1 cellular context compared by ENCODE assay signal in the genomic region with DNA sequence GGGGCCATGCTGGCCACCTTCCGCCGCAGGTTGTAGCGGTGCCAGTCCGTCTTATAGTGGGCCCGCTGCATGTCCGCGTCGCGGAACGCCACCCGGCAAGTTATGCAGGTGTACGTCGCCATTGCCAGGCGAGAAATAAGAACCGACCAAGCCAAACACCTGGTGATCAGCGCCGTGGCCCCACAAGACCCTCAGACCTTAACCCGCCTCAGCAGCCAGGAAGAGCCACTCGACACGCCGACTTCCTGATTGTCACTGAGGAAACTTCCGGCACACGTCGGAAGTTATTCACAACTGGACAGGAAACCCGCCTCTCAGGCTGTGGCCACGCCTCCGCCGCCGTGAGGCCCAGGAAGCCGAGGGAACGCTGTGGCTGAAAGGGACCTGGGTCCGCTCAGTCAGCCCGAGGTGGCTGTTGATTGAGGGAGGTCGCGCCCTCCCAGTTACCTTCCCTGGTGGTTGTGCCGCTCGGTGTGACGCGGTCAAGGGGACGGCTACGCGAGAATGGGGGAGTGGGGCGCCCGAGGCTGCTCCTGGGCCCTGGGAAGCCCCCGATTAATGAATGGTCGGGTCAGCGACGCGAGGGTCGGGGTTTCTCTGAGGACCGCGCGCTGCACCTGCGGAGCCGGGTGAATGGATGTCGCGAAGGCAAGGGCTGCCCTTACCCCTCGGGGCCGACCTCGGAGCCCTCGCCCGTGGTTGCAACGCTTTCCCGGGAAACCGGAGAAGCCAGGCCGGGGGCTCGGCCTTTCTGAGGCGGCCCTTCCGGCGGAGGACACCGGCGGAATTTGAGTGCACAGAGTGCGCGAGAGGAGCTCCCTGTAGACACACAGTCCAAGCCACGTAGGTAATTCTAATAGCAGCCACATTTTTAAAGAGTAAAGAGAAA.
A peak's percentile ranks its signal among the peaks of the same experiment; 100 is the strongest.
TF ChIP-seq lines count a peak whose summit lies in the region.

ZNF622 (minus strand) TSS at position 257 of the 889 bp plus-strand sequence; CDS start at position 122, 135 bp downstream.

TF ChIP-seq in SK-N-SH, 30 proteins besides CTCF, POLR2A, EP300 and RAD21 (continued from another document):
- TF ChIP-seq, protein P1, sequence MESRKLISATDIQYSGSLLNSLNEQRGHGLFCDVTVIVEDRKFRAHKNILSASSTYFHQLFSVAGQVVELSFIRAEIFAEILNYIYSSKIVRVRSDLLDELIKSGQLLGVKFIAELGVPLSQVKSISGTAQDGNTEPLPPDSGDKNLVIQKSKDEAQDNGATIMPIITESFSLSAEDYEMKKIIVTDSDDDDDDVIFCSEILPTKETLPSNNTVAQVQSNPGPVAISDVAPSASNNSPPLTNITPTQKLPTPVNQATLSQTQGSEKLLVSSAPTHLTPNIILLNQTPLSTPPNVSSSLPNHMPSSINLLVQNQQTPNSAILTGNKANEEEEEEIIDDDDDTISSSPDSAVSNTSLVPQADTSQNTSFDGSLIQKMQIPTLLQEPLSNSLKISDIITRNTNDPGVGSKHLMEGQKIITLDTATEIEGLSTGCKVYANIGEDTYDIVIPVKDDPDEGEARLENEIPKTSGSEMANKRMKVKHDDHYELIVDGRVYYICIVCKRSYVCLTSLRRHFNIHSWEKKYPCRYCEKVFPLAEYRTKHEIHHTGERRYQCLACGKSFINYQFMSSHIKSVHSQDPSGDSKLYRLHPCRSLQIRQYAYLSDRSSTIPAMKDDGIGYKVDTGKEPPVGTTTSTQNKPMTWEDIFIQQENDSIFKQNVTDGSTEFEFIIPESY (IDR thresholded peaks at IDR 0.05; ENCODE audit: borderline replicate concordance, low read depth): peak; percentile 32; the same call in 1 of the 2 replicates
- no peak for TF ChIP-seq FOXJ3 (CRISPR knock-in tag; IDR thresholded peaks at IDR 0.05)
- TF ChIP-seq TEAD4 (IDR thresholded peaks at IDR 0.05; ENCODE audit: borderline replicate concordance, insufficient read depth): no peak
- TF ChIP-seq TAF1 (IDR thresholded peaks at IDR 0.05; ENCODE audit: borderline replicate concordance, low read depth, low read length): peak; percentile 87
- peak; percentile 41; the same call in 1 of the 2 replicates for TF ChIP-seq RFX5 (IDR thresholded peaks at IDR 0.05; ENCODE audit: low read length)
